ENCODE assay signal across 8 cellular contexts in the genomic region with DNA sequence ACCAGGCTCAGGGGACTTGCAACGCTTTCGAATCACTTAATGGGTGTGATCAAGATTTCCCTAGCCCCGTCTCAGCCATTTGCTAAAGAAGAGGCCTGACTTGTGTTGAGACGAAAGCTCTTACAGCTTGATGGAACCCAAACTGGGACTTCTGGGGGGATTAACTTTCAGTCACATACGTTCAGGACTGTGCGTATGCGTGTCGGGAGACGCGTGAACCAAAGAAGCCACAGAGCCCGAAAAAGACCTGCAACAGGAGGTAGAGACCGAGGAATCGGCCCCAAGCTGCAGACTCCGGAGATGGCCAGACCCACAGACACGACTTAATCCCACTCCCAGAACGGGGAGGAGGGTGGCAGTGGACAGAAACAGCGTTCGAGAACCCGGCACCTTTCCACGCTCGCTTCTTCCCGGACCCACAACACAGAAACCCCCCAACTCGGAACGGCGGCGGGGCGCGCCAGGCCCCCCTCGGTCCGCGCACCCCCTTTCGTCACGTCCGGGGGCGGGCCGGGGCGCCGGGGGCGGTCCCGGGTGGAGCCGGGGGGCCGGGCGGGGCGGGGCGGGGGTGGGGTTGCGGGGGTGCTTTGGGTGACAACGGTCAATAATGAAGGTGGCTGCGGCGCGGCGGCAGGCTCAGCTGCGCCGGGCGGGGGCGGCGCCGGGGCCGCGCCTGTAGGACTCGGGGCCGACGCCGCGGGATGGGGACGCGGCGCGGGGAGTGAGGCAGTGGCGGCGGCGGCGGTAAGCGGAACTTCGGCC.
DNase-seq lines count a peak whose midpoint lies in the region; ATAC-seq and TF ChIP-seq lines count a peak whose summit lies in the region.

TSS of gene ATP11B (plus strand) at position 604 of the 762 bp plus-strand sequence. CDS start 256 bp downstream, outside the sequence.

- no peak for TF ChIP-seq CTCF in coronary artery (IDR thresholded peaks at IDR 0.05)

- H3K4me3 ChIP-seq in coronary artery: peak within 1 kb of the TSS; percentile 94

- peak within 1 kb of the TSS; percentile 89 to 93 for H3K27ac ChIP-seq in coronary artery

- DNase-seq in Ammon's horn (ENCODE audit: low spot score) (peak; percentile 85), NCI-H510A treated with DMSO at 0.1 percent for 48 hours (lab: John Stamatoyannopoulos, UW) (peak; percentile 74), coronary artery (ENCODE audit: low spot score) (peak; percentile 85), left kidney (ENCODE audit: low read depth, low spot score) (peak; percentile 88)
- peak; percentile 75 for DNase-seq in activated CD4-positive, alpha-beta T cell treated with anti-CD3 and anti-CD28 coated beads for 48 hours
- peak; percentile 63 for DNase-seq in stimulated activated CD4-positive, alpha-beta T cell treated with anti-CD3 and anti-CD28 coated beads, Interleukin-1b, Interleukin-23, amount 100 ng/mL, for 48 hours

- peak; percentile 75 for ATAC-seq in GM19023 (IDR thresholded peaks at IDR 0.05; ENCODE audit: unreplicated experiment)
- peak; percentile 64 for ATAC-seq in HG03159 (IDR thresholded peaks at IDR 0.05; ENCODE audit: unreplicated experiment)

Comparison
In these comparisons a context has a peak if more than half of its experiments do, and no peak if none do; other contexts are left out.
1. Peak in every context shown above with its lines: DNase-seq, ATAC-seq, H3K4me3 ChIP-seq and H3K27ac ChIP-seq.